Comparison of ENCODE assay signal across 23 cellular contexts in genomic region chr17:44956998-44957981, GRCh38. TPM values are rescaled to one million over a fixed set of nuclear protein-coding genes. Genes with fewer than 3 reads are reported as not detected.
A peak's percentile ranks its signal among the peaks of the same experiment; 100 is the strongest.
DNase-seq lines count a peak whose midpoint lies in the region; ATAC-seq and TF ChIP-seq lines count a peak whose summit lies in the region.
"Had no signal": no experiment of that assay in that cellular context is flagged by ENCODE, and none has a peak within 500 bp of the region (broad histone marks: within the 10 kb centered on the region; RNA-seq: fewer than 3 reads in every experiment).

No MANE protein-coding gene starts in this region.

- no peak for ATAC-seq in stimulated activated memory B cell treated with anti-CD40 and anti-IgM and Interleukin-4, amounts not matched to agents 10 μg/mL and 1 μg/mL and 100 μg/mL, for 72 hours
- ATAC-seq in GM18858 (IDR thresholded peaks at IDR 0.05; ENCODE audit: unreplicated experiment) = no peak
- ATAC-seq: HCT116 had no signal

- H3K27me3 Mint-ChIP-seq in neural crest cell (ENCODE audit: low read depth) = peaks cover 3% of the 10 kb centered on the region
- H3K27me3 Mint-ChIP-seq in stimulated activated memory B cell treated with anti-CD40 and anti-IgM and Interleukin-4, amounts not matched to agents 10 μg/mL and 1 μg/mL and 100 μg/mL, for 72 hours = peaks cover 68% of the 10 kb centered on the region

- H3K27ac Mint-ChIP-seq in neural crest cell (ENCODE audit: unreplicated experiment) = peak overlapping the region; percentile 72
- H3K27ac Mint-ChIP-seq in stimulated activated memory B cell treated with anti-CD40 and anti-IgM and Interleukin-4, amounts not matched to agents 10 μg/mL and 1 μg/mL and 100 μg/mL, for 72 hours = no peak overlapping the region
- H3K27ac Mint-ChIP-seq: activated B cell treated with CpG ODN at 0.5 μM for 24 hours had no signal

- DNase-seq in D341Med (ENCODE audit: low spot score) (peak; percentile 30), SK-MEL-5 (ENCODE audit: low read depth, low spot score) (peak; percentile 38), epidermal melanocyte (ENCODE audit: insufficient read length, low spot score) (peak; percentile 24), neural crest cell (ENCODE audit: low read depth, low spot score) (no peak), LoVo (ENCODE audit: low spot score) (no peak), middle frontal gyrus (ENCODE audit: extremely low spot score, low spot score) (no peak)
- DNase-seq: activated B cell treated with CpG ODN at 0.5 μM for 24 hours; activated naive CD4-positive, alpha-beta T cell treated with Interleukin-2 at 50 U/mL for 16 hours; cerebellar nuclear complex; DMS79 treated with DMSO at 0.1 percent for 48 hours; GF-D8; kidney glomerular epithelial cell; mesenchymal stem cell; MV-4-11; NCI-H1436 treated with DMSO at 0.1 percent for 48 hours; NCI-H774; OCI-M1; stimulated activated CD4-positive, alpha-beta T cell treated with anti-CD3 and anti-CD28 coated beads, Interleukin-2, amount 100 ng/mL, for 24 hours; T1000; upper lobe of left lung had no signal

- no peak for TF ChIP-seq CTCF in neural crest cell (conservative IDR thresholded peaks at IDR 0.05)

- H3K9me3 Mint-ChIP-seq in neural crest cell = no peaks in the 10 kb centered on the region
- no peaks in the 10 kb centered on the region for H3K9me3 Mint-ChIP-seq in stimulated activated memory B cell treated with anti-CD40 and anti-IgM and Interleukin-4, amounts not matched to agents 10 μg/mL and 1 μg/mL and 100 μg/mL, for 72 hours
- H3K9me3 Mint-ChIP-seq: activated B cell treated with CpG ODN at 0.5 μM for 24 hours had no signal

- H3K4me3 Mint-ChIP-seq in neural crest cell = no peak overlapping the region
- H3K4me3 Mint-ChIP-seq in stimulated activated memory B cell treated with anti-CD40 and anti-IgM and Interleukin-4, amounts not matched to agents 10 μg/mL and 1 μg/mL and 100 μg/mL, for 72 hours = no peak overlapping the region
- H3K4me3 Mint-ChIP-seq: activated B cell treated with CpG ODN at 0.5 μM for 24 hours had no signal

- in situ Hi-C loops in SK-MEL-5 (cut with HindIII; ENCODE audit: low pct_unique_long_range_greater_than_20kb, low sequenced_read_pairs) = no loop called here

- H3K4me1 Mint-ChIP-seq in neural crest cell = peaks cover 22% of the 10 kb centered on the region
- peaks cover 11% of the 10 kb centered on the region for H3K4me1 Mint-ChIP-seq in stimulated activated memory B cell treated with anti-CD40 and anti-IgM and Interleukin-4, amounts not matched to agents 10 μg/mL and 1 μg/mL and 100 μg/mL, for 72 hours

- H3K36me3 Mint-ChIP-seq in neural crest cell (ENCODE audit: low read depth) = no peaks in the 10 kb centered on the region
- H3K36me3 Mint-ChIP-seq in stimulated activated memory B cell treated with anti-CD40 and anti-IgM and Interleukin-4, amounts not matched to agents 10 μg/mL and 1 μg/mL and 100 μg/mL, for 72 hours = no peaks in the 10 kb centered on the region

RNA-seq across cellular contexts. Expression of gene KIF18B, which starts 9.7 kb away (rescaled TPM):
- total RNA-seq in SK-MEL-5 (2014; rRNA removed; shearing (Covaris generic)) = 2.0 and 2.5 TPM in 2 replicates
- polyA plus RNA-seq in SK-MEL-5 (2015; cell fraction: cytosol; rRNA removed) = 27.0 and 33.9 TPM in 2 replicates
- 71.6 and 71.8 TPM in 2 replicates for polyA plus RNA-seq in SK-MEL-5 (2015; cell fraction: nucleus; rRNA removed)
- 87.3 and 93.1 TPM in 2 replicates for total RNA-seq in neural crest cell

RNA-seq across cellular contexts. Expression of gene C1QL1, which starts 10.8 kb away (rescaled TPM):
- 3.8 and 5.0 TPM in 2 replicates for total RNA-seq in SK-MEL-5 (2014; rRNA removed; shearing (Covaris generic))
- 19.1 and 20.9 TPM in 2 replicates for polyA plus RNA-seq in SK-MEL-5 (2015; cell fraction: cytosol; rRNA removed)
- polyA plus RNA-seq in SK-MEL-5 (2015; cell fraction: nucleus; rRNA removed) = 0.89 and 4.8 TPM in 2 replicates
- 7.1 and 7.7 TPM in 2 replicates for total RNA-seq in neural crest cell
- total RNA-seq: activated B cell treated with CpG ODN at 0.5 μM for 24 hours had no signal

RNA-seq across cellular contexts. Expression of gene GFAP, which starts 42.0 kb away (rescaled TPM):
- not detected in 2 replicates for total RNA-seq in SK-MEL-5 (2014; rRNA removed; shearing (Covaris generic))
- polyA plus RNA-seq in SK-MEL-5 (2015; cell fraction: cytosol; rRNA removed) = not detected in 2 replicates
- not detected in 2 replicates for polyA plus RNA-seq in SK-MEL-5 (2015; cell fraction: nucleus; rRNA removed)
- total RNA-seq in neural crest cell = not detected in 2 replicates
- total RNA-seq: activated B cell treated with CpG ODN at 0.5 μM for 24 hours, upper lobe of left lung had no signal

RNA-seq across cellular contexts. Expression of gene EFTUD2, which starts 58.0 kb away (rescaled TPM):
- 117 and 118 TPM in 2 replicates for total RNA-seq in SK-MEL-5 (2014; rRNA removed; shearing (Covaris generic))
- polyA plus RNA-seq in SK-MEL-5 (2015; cell fraction: cytosol; rRNA removed) = 130 and 161 TPM in 2 replicates
- 122 and 147 TPM in 2 replicates for polyA plus RNA-seq in SK-MEL-5 (2015; cell fraction: nucleus; rRNA removed)
- total RNA-seq in neural crest cell = 192 and 196 TPM in 2 replicates

Comparison
In these comparisons a context has a peak if more than half of its experiments do, and no peak if none do; other contexts are left out.
1. DNase-seq: peak in D341Med (single experiment), SK-MEL-5 (single experiment) and epidermal melanocyte (single experiment); none in neural crest cell (single experiment), LoVo (single experiment) and middle frontal gyrus (single experiment).
2. RNA of gene KIF18B, which starts 9.7 kb away (total RNA-seq): 87.3 to 93.1 TPM in neural crest cell; 2.0 to 2.5 TPM in SK-MEL-5; every median in the first group is over 10 times any median in the second.